18 cellular contexts compared by ENCODE assay signal in the genomic region with DNA sequence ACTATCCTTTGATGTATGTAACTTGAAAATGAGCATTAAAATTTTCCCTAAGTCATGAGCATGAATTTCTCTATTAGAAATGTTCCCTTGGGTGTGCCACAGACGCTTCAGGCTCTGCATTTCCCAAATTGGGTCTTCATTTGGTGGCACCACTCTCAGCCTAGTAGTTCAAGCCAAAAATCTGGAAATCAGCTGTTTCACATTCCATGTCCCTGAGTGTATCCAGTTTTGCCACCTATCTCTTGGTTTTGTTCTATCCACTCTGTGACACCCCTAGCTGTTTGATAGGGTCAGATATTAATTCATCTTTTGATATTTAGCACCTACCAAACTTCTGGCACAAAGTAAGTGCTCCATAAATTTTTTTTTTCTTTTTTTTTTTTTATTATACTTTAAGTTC.
"Had no signal": no experiment of that assay in that cellular context is flagged by ENCODE, and none has a peak within 500 bp of the region (broad histone marks: within the 10 kb centered on the region; RNA-seq: fewer than 3 reads in every experiment).

No MANE protein-coding gene starts in this region.

- H3K36me3 ChIP-seq: SJSA1 had no signal

- H3K27ac ChIP-seq: SJSA1 had no signal

- H3K9me3 ChIP-seq: SJSA1 had no signal

- H3K4me1 ChIP-seq: SJSA1 had no signal

- DNase-seq: activated CD4-positive, alpha-beta T cell treated with anti-CD3 and anti-CD28 coated beads for 48 hours; activated CD4-positive, alpha-beta T cell treated with anti-CD3 and anti-CD28 coated beads, Interleukin-2, amount 50 U/mL, for 4 hours; activated CD4-positive, CD25-positive, alpha-beta regulatory T cell treated with anti-CD3 and anti-CD28 coated beads, Interleukin-2, amount 50 U/mL, for 72 hours; activated CD8-positive, alpha-beta T cell treated with anti-CD3 and anti-CD28 coated beads, Interleukin-2, amount 10 ng/mL, durations not matched to agents 7 days and 5 days; activated effector memory CD4-positive, alpha-beta T cell treated with anti-CD3 and anti-CD28 coated beads, Interleukin-2, amount 50 U/mL, for 16 hours; activated naive CD4-positive, alpha-beta T cell treated with anti-CD3 and anti-CD28 coated beads for 36 hours; activated naive CD8-positive, alpha-beta T cell treated with anti-CD3 and anti-CD28 coated beads for 36 hours; activated T-cell treated with anti-CD3 and anti-CD28 coated beads, Interleukin-2, amount 50 U/mL, for 4 hours; Karpas-422; NCI-H1105 treated with DMSO at 0.1 percent for 48 hours; NCI-H1436 treated with DMSO at 0.1 percent for 48 hours; NCI-H187; NCI-H2081; NCI-H446; NCI-H524; SHP77; SW 1271 had no signal

- H3K4me3 ChIP-seq: SJSA1 had no signal
